In the genomic region with DNA sequence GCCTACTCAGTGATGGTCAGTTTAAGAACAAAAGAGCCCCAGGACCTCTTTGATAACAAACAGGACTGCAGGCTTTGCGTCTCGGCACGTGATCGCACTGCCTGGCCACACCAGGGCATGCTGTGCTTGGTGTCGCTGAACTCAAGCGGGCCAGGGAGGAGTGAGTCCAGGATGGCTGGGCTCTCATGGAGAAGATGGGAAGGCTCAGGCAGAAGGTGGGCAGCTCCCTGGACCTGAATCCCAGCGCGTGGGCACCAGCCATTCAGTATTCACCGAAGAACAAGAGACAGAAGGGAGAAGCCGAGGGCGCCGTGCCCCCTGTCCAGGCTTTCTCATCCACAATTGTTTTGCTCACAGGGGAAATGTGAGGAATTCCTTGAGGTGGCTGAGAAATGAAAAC, we compare ENCODE assay signal across 17 cellular contexts. TPM values are rescaled to one million over a fixed set of nuclear protein-coding genes. Genes with fewer than 3 reads are reported as not detected.
DNase-seq lines count a peak whose midpoint lies in the region; ATAC-seq and TF ChIP-seq lines count a peak whose summit lies in the region.
"Had no signal": no experiment of that assay in that cellular context is flagged by ENCODE, and none has a peak within 500 bp of the region (broad histone marks: within the 10 kb centered on the region; RNA-seq: fewer than 3 reads in every experiment).

No MANE protein-coding gene starts in this region.

- no peak for ATAC-seq in heart right ventricle
- ATAC-seq: GM12878 had no signal

- H3K27ac Mint-ChIP-seq in chondrocyte (ENCODE audit: unreplicated experiment) (no peak overlapping the region), neural progenitor cell (peak overlapping the region; percentile 81), immature natural killer cell (peak overlapping the region in 3 of 6 donors; percentile 14 to 56 (median 49))
- H3K27ac Mint-ChIP-seq: B cell; CD4-positive, alpha-beta T cell had no signal

- H3K4me2 ChIP-seq in neural progenitor cell = no peak overlapping the region

- H3K27ac ChIP-seq in cardiac muscle cell = peak overlapping the region; percentile 23
- H3K27ac ChIP-seq in heart right ventricle = no peak overlapping the region
- H3K27ac ChIP-seq in neural progenitor cell = no peak overlapping the region
- H3K27ac ChIP-seq in SJCRH30 = no peak overlapping the region

- H3K79me2 ChIP-seq in neural progenitor cell (ENCODE audit: low read depth) = no peaks in the 10 kb centered on the region

- no peaks in the 10 kb centered on the region for H4K20me1 ChIP-seq in neural progenitor cell (ENCODE audit: low read depth)

- no peak overlapping the region for H3K9ac ChIP-seq in neural progenitor cell

- H3K4me3 ChIP-seq in cardiac muscle cell = no peak overlapping the region
- H3K4me3 ChIP-seq in heart right ventricle = no peak overlapping the region
- no peak overlapping the region for H3K4me3 ChIP-seq in neural progenitor cell
- H3K4me3 ChIP-seq in SJCRH30 = no peak overlapping the region
- H3K4me3 ChIP-seq: GM12878 had no signal

- H3K9me3 ChIP-seq in cardiac muscle cell (ENCODE audit: low read depth) (no peaks in the 10 kb centered on the region), heart right ventricle (no peaks in the 10 kb centered on the region), neural progenitor cell (ENCODE audit: low read depth) (no peaks in the 10 kb centered on the region), SJCRH30 (replicated peaks) (no peaks in the 10 kb centered on the region)

- no peaks in the 10 kb centered on the region for H3K27me3 ChIP-seq in cardiac muscle cell
- no peaks in the 10 kb centered on the region for H3K27me3 ChIP-seq in heart right ventricle
- no peaks in the 10 kb centered on the region for H3K27me3 ChIP-seq in neural progenitor cell
- no peaks in the 10 kb centered on the region for H3K27me3 ChIP-seq in SJCRH30

- no peaks in the 10 kb centered on the region for H3K9me3 Mint-ChIP-seq in chondrocyte (ENCODE audit: low read depth)
- no peaks in the 10 kb centered on the region for H3K9me3 Mint-ChIP-seq in neural progenitor cell
- no peaks in the 10 kb centered on the region for H3K9me3 Mint-ChIP-seq in immature natural killer cell
- H3K9me3 Mint-ChIP-seq: CD4-positive, alpha-beta T cell had no signal

- peaks cover 4% of the 10 kb centered on the region for H3F3A ChIP-seq in neural progenitor cell (ENCODE audit: low read depth)

- no peaks in the 10 kb centered on the region for H3K4me1 Mint-ChIP-seq in chondrocyte (ENCODE audit: low read depth)
- H3K4me1 Mint-ChIP-seq in neural progenitor cell = peaks cover 5% of the 10 kb centered on the region
- peaks cover 14 to 28% of the 10 kb centered on the region in 2 donors for H3K4me1 Mint-ChIP-seq in immature natural killer cell
- H3K4me1 Mint-ChIP-seq: B cell had no signal

- WGBS in heart right ventricle, 2 donors = 93 to 96% methylated on average over 12 of the region's 12 CpGs

- TF ChIP-seq CTCF in cardiac muscle cell (IDR thresholded peaks at IDR 0.05; ENCODE audit: low read depth, low read length) (no peak), heart right ventricle (IDR thresholded peaks at IDR 0.05) (no peak), chondrocyte (IDR thresholded peaks at IDR 0.05) (no peak), neural progenitor cell (IDR thresholded peaks at IDR 0.05) (no peak)

- peaks cover 4% of the 10 kb centered on the region for H3K36me3 ChIP-seq in cardiac muscle cell
- peaks cover 0 to 52% (median 7%) of the 10 kb centered on the region in 9 donors for H3K36me3 ChIP-seq in heart right ventricle
- no peaks in the 10 kb centered on the region for H3K36me3 ChIP-seq in neural progenitor cell
- H3K36me3 ChIP-seq in SJCRH30 = no peaks in the 10 kb centered on the region; the same call in 1 of the 2 replicates

- intact Hi-C loops in heart right ventricle (cut with DNase I) = no loop called here

- H2AFZ ChIP-seq in neural progenitor cell (replicated peaks) = no peak overlapping the region

- DNase-seq in cardiac muscle cell (ENCODE audit: low read depth in 1 of 2, low spot score in 1 of 2) = no peak
- DNase-seq in heart right ventricle = no peak
- peak; percentile 50 for DNase-seq in chondrocyte (ENCODE audit: low spot score)
- DNase-seq in neural progenitor cell (ENCODE audit: low spot score) = peak; percentile 55
- DNase-seq in immature natural killer cell = no peak
- no peak for DNase-seq in DMS53 (lab: John Stamatoyannopoulos, UW)
- DNase-seq in SJCRH30 = no peak
- DNase-seq: C1 segment of cervical spinal cord; Calu3; CD4-positive, alpha-beta T cell; DMS 273 treated with DMSO at 0.1 percent for 48 hours; DMS79; IMR-90 had no signal

- H3K36me3 Mint-ChIP-seq in chondrocyte (ENCODE audit: low read depth) (peaks cover 4% of the 10 kb centered on the region), neural progenitor cell (peaks cover 6% of the 10 kb centered on the region), immature natural killer cell (peaks cover 0 to 24% (median 4%) of the 10 kb centered on the region in 3 donors)

- H3K4me1 ChIP-seq in cardiac muscle cell (ENCODE audit: low read depth) (peaks cover 5% of the 10 kb centered on the region), heart right ventricle (peaks cover 0 to 2% (median 0%) of the 10 kb centered on the region in 9 donors), neural progenitor cell (peaks cover 9% of the 10 kb centered on the region), SJCRH30 (peaks cover 11% of the 10 kb centered on the region)

- no peak overlapping the region for H3K4me3 Mint-ChIP-seq in chondrocyte (ENCODE audit: unreplicated experiment)
- H3K4me3 Mint-ChIP-seq in neural progenitor cell = no peak overlapping the region
- H3K4me3 Mint-ChIP-seq in immature natural killer cell = no peak overlapping the region
- H3K4me3 Mint-ChIP-seq: B cell; CD4-positive, alpha-beta T cell had no signal

- H3K27me3 Mint-ChIP-seq in chondrocyte (ENCODE audit: low read depth) = no peaks in the 10 kb centered on the region
- peaks cover 4% of the 10 kb centered on the region for H3K27me3 Mint-ChIP-seq in neural progenitor cell (ENCODE audit: insufficient read depth, low read depth)
- no peaks in the 10 kb centered on the region for H3K27me3 Mint-ChIP-seq in immature natural killer cell (ENCODE audit: low read depth in 3 of 3)
- H3K27me3 Mint-ChIP-seq: B cell; CD4-positive, alpha-beta T cell had no signal

RNA-seq across cellular contexts. Expression of a gene that starts 11.9 kb away (rescaled TPM):
- total RNA-seq in cardiac muscle cell (46.4 and 52.5 TPM in 2 replicates), heart right ventricle (10 to 100 TPM in 7 of 10 donors, 1 to 10 TPM in 3; 9.0 to 14.0 (median 11.0) TPM), chondrocyte (14.0 to 20.6 TPM (median 14.7 TPM) in 3 replicates), neural progenitor cell (ENCODE audit: low replicate concordance) (33.5 and 48.2 TPM in 2 replicates)
- polyA plus RNA-seq in cardiac muscle cell (42.8 and 49.4 TPM in 2 replicates), heart right ventricle (10 to 100 TPM in 1 of 2 donors, 1 to 10 TPM in 1; 9.8 to 15.1 TPM), immature natural killer cell (10 to 100 TPM; 21.6 to 43.9 (median 43.1) TPM)
- 35.2 and 38.9 TPM in 2 replicates for total RNA-seq in SJCRH30 (2014; rRNA removed; shearing (Covaris generic))

RNA-seq across cellular contexts. Expression of a gene that starts 52.9 kb away (rescaled TPM):
- total RNA-seq in cardiac muscle cell = 0.83 and 1.2 TPM in 2 replicates
- 2.0 and 3.4 TPM in 2 replicates for polyA plus RNA-seq in cardiac muscle cell
- total RNA-seq in heart right ventricle = under 1 TPM in 1 of 10 donors, not detected in 9; 0.09 TPM
- not detected for polyA plus RNA-seq in heart right ventricle
- total RNA-seq in chondrocyte = not detected in 3 replicates
- 0.41 and 0.84 TPM in 2 replicates for total RNA-seq in neural progenitor cell (ENCODE audit: low replicate concordance)
- not detected for polyA plus RNA-seq in immature natural killer cell
- total RNA-seq in SJCRH30 (2014; rRNA removed; shearing (Covaris generic)) = not detected in 2 replicates
- total RNA-seq: A172; Calu3; CD4-positive, alpha-beta T cell; G401; IMR-90 had no signal
- polyA plus RNA-seq: IMR-90 had no signal

RNA-seq across cellular contexts. Expression of a gene that starts 54.8 kb away (rescaled TPM):
- total RNA-seq in cardiac muscle cell = 28.4 and 50.1 TPM in 2 replicates
- polyA plus RNA-seq in cardiac muscle cell = 24.8 and 33.0 TPM in 2 replicates
- total RNA-seq in heart right ventricle = 10 to 100 TPM; 42.5 to 91.4 (median 63.5) TPM
- polyA plus RNA-seq in heart right ventricle = 10 to 100 TPM; 47.4 to 97.4 TPM
- 74.4 to 135 TPM (median 75.6 TPM) in 3 replicates for total RNA-seq in chondrocyte
- 0.28 and 1.6 TPM in 2 replicates for total RNA-seq in neural progenitor cell (ENCODE audit: low replicate concordance)
- 10 to 100 TPM in 2 of 3 donors, 1 to 10 TPM in 1; 5.1 to 13.6 (median 12.2) TPM for polyA plus RNA-seq in immature natural killer cell
- total RNA-seq in SJCRH30 (2014; rRNA removed; shearing (Covaris generic)) = 11.4 and 11.8 TPM in 2 replicates
- total RNA-seq: CD4-positive, alpha-beta T cell had no signal

Comparison
In these comparisons a context has a peak if more than half of its experiments do, and no peak if none do; other contexts are left out.
1. DNase-seq: peak in chondrocyte (single experiment) and neural progenitor cell (single experiment); none in cardiac muscle cell (0 of 2), heart right ventricle (0 of 2), immature natural killer cell (0 of 3), DMS53 (single experiment) and SJCRH30 (0 of 2).